In genomic region chr2:81645750-81646301, GRCh38 we compare ENCODE assay signal across 16 cellular contexts.
"Had no signal": no experiment of that assay in that cellular context is flagged by ENCODE, and none has a peak within 500 bp of the region (broad histone marks: within the 10 kb centered on the region; RNA-seq: fewer than 3 reads in every experiment).

No MANE protein-coding gene starts in this region.

- H3K9me3 ChIP-seq: right lobe of liver, suprapubic skin, upper lobe of left lung had no signal

- H3K27ac ChIP-seq: left lung, right lobe of liver, suprapubic skin, upper lobe of left lung had no signal

- H3K4me1 ChIP-seq: left lung, right lobe of liver, suprapubic skin, upper lobe of left lung had no signal

- ATAC-seq: activated CD4-positive, CD25-positive, alpha-beta regulatory T cell treated with anti-CD3 and anti-CD28 coated beads, Interleukin-2, amount 50 U/mL, for 24 hours; activated T-cell treated with anti-CD3 and anti-CD28 coated beads, Interleukin-2, amount 50 U/mL, for 4 hours; left lung; mucosa of descending colon; naive thymus-derived CD8-positive, alpha-beta T cell; right lobe of liver had no signal

- H3K4me3 ChIP-seq: left lung, mucosa of descending colon, right lobe of liver, suprapubic skin, upper lobe of left lung had no signal

- H3K27me3 ChIP-seq: left lung, right lobe of liver, suprapubic skin, upper lobe of left lung had no signal

- H3K36me3 ChIP-seq: left lung, right lobe of liver, suprapubic skin, upper lobe of left lung had no signal

- DNase-seq: activated CD4-positive, alpha-beta T cell treated with anti-CD3 and anti-CD28 coated beads, Interleukin-2, amount 50 U/mL, for 48 hours; activated gamma-delta T cell; activated T-cell treated with anti-CD3 and anti-CD28 coated beads, Interleukin-2, amount 50 U/mL, for 4 hours; amygdala; cerebellar nuclear complex; endodermal cell; left lung; mucosa of descending colon; naive thymus-derived CD8-positive, alpha-beta T cell; right lobe of liver; stimulated activated CD4-positive, alpha-beta T cell treated with anti-CD3 and anti-CD28 coated beads, Interleukin-2, amount 100 ng/mL, for 24 hours; stimulated activated naive CD4-positive, alpha-beta T cell treated with Interleukin-2 at 50 U/mL for 16 hours; T-helper 2 cell; upper lobe of left lung had no signal
